In the genomic region with DNA sequence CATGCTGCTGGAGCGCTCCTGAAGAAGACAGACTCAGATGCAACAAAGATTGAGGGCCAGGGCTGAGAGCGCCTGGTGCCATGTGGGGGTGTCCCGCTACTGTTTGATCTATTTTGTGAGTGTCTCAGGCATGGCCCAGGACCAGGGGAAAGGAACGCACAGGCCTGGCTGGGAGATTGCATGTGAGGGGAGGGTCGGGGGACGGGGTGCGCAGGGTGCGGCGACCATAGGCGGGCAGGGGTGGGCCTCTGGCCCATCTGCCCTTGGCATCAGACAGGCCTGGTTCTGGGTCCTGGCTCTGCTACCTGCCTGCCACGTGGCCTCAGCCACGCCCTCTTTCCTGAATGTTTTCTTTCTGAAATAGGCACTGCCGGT, we compare ENCODE assay signal across 11 cellular contexts.
"Had no signal": no experiment of that assay in that cellular context is flagged by ENCODE, and none has a peak within 500 bp of the region (broad histone marks: within the 10 kb centered on the region; RNA-seq: fewer than 3 reads in every experiment).

No MANE protein-coding gene starts in this region.

- DNase-seq: activated CD4-positive, CD25-positive, alpha-beta regulatory T cell; anterior cingulate cortex; effector CD4-positive, alpha-beta T cell; foreskin melanocyte; nucleus accumbens; thyroid gland had no signal

- H3K27me3 ChIP-seq: heart right ventricle, thyroid gland, uterus had no signal

- H3K27ac ChIP-seq: heart right ventricle, skin epidermis, thyroid gland, uterus had no signal

- H3K27me3 Mint-ChIP-seq: activated naive CD8-positive, alpha-beta T cell had no signal

- H3K27ac Mint-ChIP-seq: activated naive CD8-positive, alpha-beta T cell; activated T-helper 2 cell treated with anti-CD3 and anti-CD28 coated beads, Interferon-gamma antibody, Interleukin-2, Interleukin-4, amounts not matched to agents 10 μg/mL and 5 μg/mL and 100 μg/mL, durations not matched to agents 14 hours and 24 hours and 36 hours had no signal

- H3K9me3 ChIP-seq: heart right ventricle, thyroid gland, uterus had no signal

- H3K36me3 Mint-ChIP-seq: activated naive CD8-positive, alpha-beta T cell had no signal

- H3K4me3 Mint-ChIP-seq: activated naive CD8-positive, alpha-beta T cell had no signal

- H3K9me3 Mint-ChIP-seq: activated T-helper 2 cell treated with anti-CD3 and anti-CD28 coated beads, Interferon-gamma antibody, Interleukin-2, Interleukin-4, amounts not matched to agents 10 μg/mL and 5 μg/mL and 100 μg/mL, durations not matched to agents 14 hours and 24 hours and 36 hours had no signal

- H3K4me3 ChIP-seq: heart right ventricle, skin epidermis, thyroid gland, uterus had no signal

- H3K4me1 ChIP-seq: heart right ventricle, thyroid gland, uterus had no signal

- H3K36me3 ChIP-seq: heart right ventricle, thyroid gland, uterus had no signal
